In the genomic region with DNA sequence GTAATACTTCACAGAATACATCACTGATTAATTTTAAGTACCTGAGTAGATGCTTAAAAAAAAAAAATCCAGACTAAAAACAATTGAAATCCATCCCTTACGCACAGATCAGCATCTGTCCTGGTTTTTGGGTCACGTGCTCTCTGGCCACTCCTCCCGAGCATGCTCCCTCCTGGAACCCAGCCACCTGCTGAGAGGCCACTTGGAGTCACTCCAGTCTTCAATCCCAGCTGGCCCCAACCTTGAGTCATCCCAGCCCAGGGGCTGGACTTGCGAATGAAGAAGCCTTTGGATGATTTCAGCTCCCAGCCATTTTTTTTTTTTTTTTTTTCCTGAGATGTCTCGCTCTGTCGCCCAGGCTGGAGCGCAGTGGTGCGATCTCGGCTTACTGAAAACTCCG, we compare ENCODE assay signal across 1 cellular context.
TF ChIP-seq lines count a peak whose summit lies in the region.

No MANE protein-coding gene starts in this region.

TF ChIP-seq in HEK293, 187 proteins besides CTCF, POLR2A, EP300 and RAD21 (continued from another document):
- TF ChIP-seq, protein P1, sequence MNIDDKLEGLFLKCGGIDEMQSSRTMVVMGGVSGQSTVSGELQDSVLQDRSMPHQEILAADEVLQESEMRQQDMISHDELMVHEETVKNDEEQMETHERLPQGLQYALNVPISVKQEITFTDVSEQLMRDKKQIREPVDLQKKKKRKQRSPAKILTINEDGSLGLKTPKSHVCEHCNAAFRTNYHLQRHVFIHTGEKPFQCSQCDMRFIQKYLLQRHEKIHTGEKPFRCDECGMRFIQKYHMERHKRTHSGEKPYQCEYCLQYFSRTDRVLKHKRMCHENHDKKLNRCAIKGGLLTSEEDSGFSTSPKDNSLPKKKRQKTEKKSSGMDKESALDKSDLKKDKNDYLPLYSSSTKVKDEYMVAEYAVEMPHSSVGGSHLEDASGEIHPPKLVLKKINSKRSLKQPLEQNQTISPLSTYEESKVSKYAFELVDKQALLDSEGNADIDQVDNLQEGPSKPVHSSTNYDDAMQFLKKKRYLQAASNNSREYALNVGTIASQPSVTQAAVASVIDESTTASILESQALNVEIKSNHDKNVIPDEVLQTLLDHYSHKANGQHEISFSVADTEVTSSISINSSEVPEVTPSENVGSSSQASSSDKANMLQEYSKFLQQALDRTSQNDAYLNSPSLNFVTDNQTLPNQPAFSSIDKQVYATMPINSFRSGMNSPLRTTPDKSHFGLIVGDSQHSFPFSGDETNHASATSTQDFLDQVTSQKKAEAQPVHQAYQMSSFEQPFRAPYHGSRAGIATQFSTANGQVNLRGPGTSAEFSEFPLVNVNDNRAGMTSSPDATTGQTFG (tag by site-specific recombination; IDR thresholded peaks at IDR 0.05; ENCODE audit: borderline replicate concordance): no peak
- TF ChIP-seq ZNF16 (tag by site-specific recombination; IDR thresholded peaks at IDR 0.05; ENCODE audit: low read depth): no peak
- no peak for TF ChIP-seq ZNF112 (tag by site-specific recombination; IDR thresholded peaks at IDR 0.05)
- TF ChIP-seq ZNF544 (tag by site-specific recombination; IDR thresholded peaks at IDR 0.05): no peak
- TF ChIP-seq ZNF530 (tag by site-specific recombination; IDR thresholded peaks at IDR 0.05; ENCODE audit: low read depth): no peak
- TF ChIP-seq ZEB2 (tag by site-specific recombination; IDR thresholded peaks at IDR 0.05): peak; percentile 28; the same call in 1 of the 2 replicates
- TF ChIP-seq, protein P2, sequence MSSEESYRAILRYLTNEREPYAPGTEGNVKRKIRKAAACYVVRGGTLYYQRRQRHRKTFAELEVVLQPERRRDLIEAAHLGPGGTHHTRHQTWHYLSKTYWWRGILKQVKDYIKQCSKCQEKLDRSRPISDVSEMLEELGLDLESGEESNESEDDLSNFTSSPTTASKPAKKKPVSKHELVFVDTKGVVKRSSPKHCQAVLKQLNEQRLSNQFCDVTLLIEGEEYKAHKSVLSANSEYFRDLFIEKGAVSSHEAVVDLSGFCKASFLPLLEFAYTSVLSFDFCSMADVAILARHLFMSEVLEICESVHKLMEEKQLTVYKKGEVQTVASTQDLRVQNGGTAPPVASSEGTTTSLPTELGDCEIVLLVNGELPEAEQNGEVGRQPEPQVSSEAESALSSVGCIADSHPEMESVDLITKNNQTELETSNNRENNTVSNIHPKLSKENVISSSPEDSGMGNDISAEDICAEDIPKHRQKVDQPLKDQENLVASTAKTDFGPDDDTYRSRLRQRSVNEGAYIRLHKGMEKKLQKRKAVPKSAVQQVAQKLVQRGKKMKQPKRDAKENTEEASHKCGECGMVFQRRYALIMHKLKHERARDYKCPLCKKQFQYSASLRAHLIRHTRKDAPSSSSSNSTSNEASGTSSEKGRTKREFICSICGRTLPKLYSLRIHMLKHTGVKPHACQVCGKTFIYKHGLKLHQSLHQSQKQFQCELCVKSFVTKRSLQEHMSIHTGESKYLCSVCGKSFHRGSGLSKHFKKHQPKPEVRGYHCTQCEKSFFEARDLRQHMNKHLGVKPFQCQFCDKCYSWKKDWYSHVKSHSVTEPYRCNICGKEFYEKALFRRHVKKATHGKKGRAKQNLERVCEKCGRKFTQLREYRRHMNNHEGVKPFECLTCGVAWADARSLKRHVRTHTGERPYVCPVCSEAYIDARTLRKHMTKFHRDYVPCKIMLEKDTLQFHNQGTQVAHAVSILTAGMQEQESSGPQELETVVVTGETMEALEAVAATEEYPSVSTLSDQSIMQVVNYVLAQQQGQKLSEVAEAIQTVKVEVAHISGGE (tag by site-specific recombination; conservative IDR thresholded peaks at IDR 0.05; ENCODE audit: low read depth): no peak
- TF ChIP-seq, protein P3, sequence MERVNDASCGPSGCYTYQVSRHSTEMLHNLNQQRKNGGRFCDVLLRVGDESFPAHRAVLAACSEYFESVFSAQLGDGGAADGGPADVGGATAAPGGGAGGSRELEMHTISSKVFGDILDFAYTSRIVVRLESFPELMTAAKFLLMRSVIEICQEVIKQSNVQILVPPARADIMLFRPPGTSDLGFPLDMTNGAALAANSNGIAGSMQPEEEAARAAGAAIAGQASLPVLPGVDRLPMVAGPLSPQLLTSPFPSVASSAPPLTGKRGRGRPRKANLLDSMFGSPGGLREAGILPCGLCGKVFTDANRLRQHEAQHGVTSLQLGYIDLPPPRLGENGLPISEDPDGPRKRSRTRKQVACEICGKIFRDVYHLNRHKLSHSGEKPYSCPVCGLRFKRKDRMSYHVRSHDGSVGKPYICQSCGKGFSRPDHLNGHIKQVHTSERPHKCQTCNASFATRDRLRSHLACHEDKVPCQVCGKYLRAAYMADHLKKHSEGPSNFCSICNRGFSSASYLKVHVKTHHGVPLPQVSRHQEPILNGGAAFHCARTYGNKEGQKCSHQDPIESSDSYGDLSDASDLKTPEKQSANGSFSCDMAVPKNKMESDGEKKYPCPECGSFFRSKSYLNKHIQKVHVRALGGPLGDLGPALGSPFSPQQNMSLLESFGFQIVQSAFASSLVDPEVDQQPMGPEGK (tag by site-specific recombination; IDR thresholded peaks at IDR 0.05): peak; percentile 66
- TF ChIP-seq ZNF600 (tag by site-specific recombination; IDR thresholded peaks at IDR 0.05): 0 out of 2 replicates have a peak, but pooled peaks have one; percentile 15
- no peak for TF ChIP-seq ZNF843 (tag by site-specific recombination; IDR thresholded peaks at IDR 0.05)
- TF ChIP-seq ZNF660 (tag by site-specific recombination; IDR thresholded peaks at IDR 0.05): no peak
- TF ChIP-seq KLF10 (tag by site-specific recombination; IDR thresholded peaks at IDR 0.05): 0 out of 2 replicates have a peak, but pooled peaks have one; percentile 20
- 0 out of 2 replicates have a peak, but pooled peaks have one; percentile 42 for TF ChIP-seq ZNF184 (tag by site-specific recombination; IDR thresholded peaks at IDR 0.05)
- TF ChIP-seq ZNF362 (tag by site-specific recombination; IDR thresholded peaks at IDR 0.05): peak; percentile 47
- no peak for TF ChIP-seq ZNF701 (tag by site-specific recombination; IDR thresholded peaks at IDR 0.05)
- TF ChIP-seq HOXD13 (CRISPR knock-in tag; IDR thresholded peaks at IDR 0.05; ENCODE audit: borderline replicate concordance): no peak
- no peak for TF ChIP-seq MZF1 (tag by site-specific recombination; IDR thresholded peaks at IDR 0.05; ENCODE audit: borderline replicate concordance)
- TF ChIP-seq KLF8 (tag by site-specific recombination; IDR thresholded peaks at IDR 0.05): 0 out of 2 replicates have a peak, but pooled peaks have one; percentile 29
- peak; percentile 23; the same call in 1 of the 2 replicates for TF ChIP-seq PRDM10 (tag by site-specific recombination; IDR thresholded peaks at IDR 0.05)
- peak; percentile 69 for TF ChIP-seq GLIS2 (tag by site-specific recombination; IDR thresholded peaks at IDR 0.05)
- TF ChIP-seq ZNF596 (tag by site-specific recombination; IDR thresholded peaks at IDR 0.05): no peak
- TF ChIP-seq ZNF555 (tag by site-specific recombination; conservative IDR thresholded peaks at IDR 0.05): no peak
- peak; percentile 62 for TF ChIP-seq SP7 (tag by site-specific recombination; IDR thresholded peaks at IDR 0.05)
- no peak for TF ChIP-seq ZNF521 (tag by site-specific recombination; IDR thresholded peaks at IDR 0.05)
- TF ChIP-seq ZXDB (tag by site-specific recombination; IDR thresholded peaks at IDR 0.05): peak; percentile 64; the same call in 1 of the 2 replicates
- no peak for TF ChIP-seq ZNF548 (tag by site-specific recombination; IDR thresholded peaks at IDR 0.05)
- peak; percentile 58; the same call in 1 of the 2 replicates for TF ChIP-seq IKZF3 (tag by site-specific recombination; IDR thresholded peaks at IDR 0.05)
- TF ChIP-seq ZNF692 (tag by site-specific recombination; IDR thresholded peaks at IDR 0.05): peak; percentile 51; the same call in 1 of the 2 replicates
- TF ChIP-seq GLIS1 (tag by site-specific recombination; IDR thresholded peaks at IDR 0.05): peak; percentile 26; the same call in 1 of the 2 replicates
- TF ChIP-seq ZNF114 (tag by site-specific recombination; IDR thresholded peaks at IDR 0.05): no peak
- no peak for TF ChIP-seq ZNF221 (tag by site-specific recombination; IDR thresholded peaks at IDR 0.05; ENCODE audit: borderline replicate concordance)
- no peak for TF ChIP-seq ZNF76 (tag by site-specific recombination; IDR thresholded peaks at IDR 0.05; ENCODE audit: borderline replicate concordance, low read depth)
- TF ChIP-seq BCL11B (tag by site-specific recombination; IDR thresholded peaks at IDR 0.05; ENCODE audit: low read depth): no peak
